Comparison of ENCODE assay signal across 2 cellular contexts in genomic region chr11:61893981-61894380, GRCh38.
A peak's percentile ranks its signal among the peaks of the same experiment; 100 is the strongest.
TF ChIP-seq lines count a peak whose summit lies in the region.

No MANE protein-coding gene starts in this region.

TF ChIP-seq in SK-N-SH, 30 proteins besides CTCF, POLR2A, EP300 and RAD21 (continued from another document):
- TF ChIP-seq IRF3 (IDR thresholded peaks at IDR 0.05; ENCODE audit: low read depth, low read length) = no peak
- TF ChIP-seq NFIC (IDR thresholded peaks at IDR 0.05; ENCODE audit: borderline replicate concordance) = peak; percentile 63
- peak; percentile 22; the same call in 1 of the 2 replicates for TF ChIP-seq TCF12 (IDR thresholded peaks at IDR 0.05)
- TF ChIP-seq FOXM1 (IDR thresholded peaks at IDR 0.05; ENCODE audit: low read depth) = no peak

TF ChIP-seq in SK-N-SH treated with all-trans-retinoic acid at 6 μM for 48 hours, 23 proteins besides CTCF, POLR2A, EP300 and RAD21 (continued from another document):
- no peak for TF ChIP-seq TSHZ2 (CRISPR knock-in tag; IDR thresholded peaks at IDR 0.05)
- TF ChIP-seq CSDC2 (CRISPR knock-in tag; IDR thresholded peaks at IDR 0.05) = no peak
- no peak for TF ChIP-seq CSRNP3 (CRISPR knock-in tag; IDR thresholded peaks at IDR 0.05)
- no peak for TF ChIP-seq BACH2 (CRISPR knock-in tag; IDR thresholded peaks at IDR 0.05; ENCODE audit: borderline replicate concordance)
- no peak for TF ChIP-seq ZFP3 (CRISPR knock-in tag; IDR thresholded peaks at IDR 0.05)
